8 cellular contexts compared by ENCODE assay signal in genomic region chr17:42535400-42536047, GRCh38. TPM values are rescaled to one million over a fixed set of nuclear protein-coding genes. Genes with fewer than 3 reads are reported as not detected.
DNase-seq lines count a peak whose midpoint lies in the region; ATAC-seq, FAIRE-seq and TF ChIP-seq lines count a peak whose summit lies in the region.

No MANE protein-coding gene starts in this region.

- TF ChIP-seq CTCF in keratinocyte (optimal IDR thresholded peaks at IDR 0.05 in 1 of 3, IDR thresholded peaks at IDR 0.05 in 1 of 3, conservative IDR thresholded peaks at IDR 0.05 in 1 of 3; ENCODE audit: extremely low read depth in 1 of 3, insufficient read depth in 2 of 3, low read length in 3 of 3) = no peak
- TF ChIP-seq CTCF in suprapubic skin (IDR thresholded peaks at IDR 0.05) = no peak

- H3K36me3 ChIP-seq in CD4-positive, alpha-beta memory T cell (ENCODE audit: insufficient read depth, low read length) = no peaks in the 10 kb centered on the region
- H3K36me3 ChIP-seq in keratinocyte (ENCODE audit: control insufficient read depth in 2 of 2, extremely low read depth in 1 of 2, insufficient read depth in 2 of 2, low read length in 2 of 2) = no peaks in the 10 kb centered on the region
- H3K36me3 ChIP-seq in suprapubic skin = peaks cover 19% of the 10 kb centered on the region

- H3K27me3 ChIP-seq in CD4-positive, alpha-beta memory T cell (ENCODE audit: insufficient read depth, low read length) = no peaks in the 10 kb centered on the region
- H3K27me3 ChIP-seq in keratinocyte (ENCODE audit: control insufficient read depth, extremely low read depth, insufficient read depth, low read length) = no peaks in the 10 kb centered on the region
- H3K27me3 ChIP-seq in suprapubic skin = no peaks in the 10 kb centered on the region

- CTCF ChIA-PET in CD4-positive, alpha-beta memory T cell (lab: Charles Lee; ENCODE audit: partially characterized antibody) = interaction anchor here (1.2 to 1.7 kb wide), 3 partner anchors 13 to 32 kb away, joined by 3 to 4 read pairs (median 4); no protein-coding TSS in a partner anchor

- peak overlapping the region; percentile 82 for H3K9ac ChIP-seq in keratinocyte (ENCODE audit: control insufficient read depth, extremely low read depth, insufficient read depth, low read length)

- H3K4me3 Mint-ChIP-seq in CD4-positive, alpha-beta memory T cell = peak overlapping the region; percentile 80 to 93 (median 84)
- peak overlapping the region; percentile 84 for H3K4me3 Mint-ChIP-seq in activated naive CD8-positive, alpha-beta T cell treated with anti-CD3 and anti-CD28 coated beads for 36 hours

- H3K4me2 ChIP-seq in keratinocyte (ENCODE audit: control insufficient read depth, extremely low read depth, insufficient read depth, low read depth, low read length) = peak overlapping the region; percentile 99

- H3K9me3 ChIP-seq in CD4-positive, alpha-beta memory T cell (ENCODE audit: control insufficient read depth in 1 of 2, low read length in 2 of 2) = no peaks in the 10 kb centered on the region
- H3K9me3 ChIP-seq in keratinocyte (ENCODE audit: control insufficient read depth, low read depth, low read length) (no peaks in the 10 kb centered on the region), suprapubic skin (no peaks in the 10 kb centered on the region)

- H3K27ac Mint-ChIP-seq in CD4-positive, alpha-beta memory T cell = peak overlapping the region in 6 of 7 donors; percentile 18 to 84 (median 77)
- H3K27ac Mint-ChIP-seq in activated naive CD8-positive, alpha-beta T cell treated with anti-CD3 and anti-CD28 coated beads for 36 hours = peak overlapping the region; percentile 87

- peaks cover 5% of the 10 kb centered on the region for H3K79me2 ChIP-seq in keratinocyte (ENCODE audit: control insufficient read depth, insufficient read depth, low read length)

- peaks cover 21 to 55% (median 36%) of the 10 kb centered on the region in 4 donors for H3K4me1 Mint-ChIP-seq in CD4-positive, alpha-beta memory T cell
- peaks cover 34% of the 10 kb centered on the region for H3K4me1 Mint-ChIP-seq in activated naive CD8-positive, alpha-beta T cell treated with anti-CD3 and anti-CD28 coated beads for 36 hours

- WGBS in suprapubic skin = 33% methylated on average over 21 of the region's 21 CpGs

- no peak for DNase-seq in CD4-positive, alpha-beta memory T cell
- no peak for DNase-seq in activated naive CD8-positive, alpha-beta T cell treated with anti-CD3 and anti-CD28 coated beads for 36 hours
- DNase-seq in keratinocyte (ENCODE audit: low read depth, low spot score) (no peak), suprapubic skin (ENCODE audit: low spot score in 2 of 2) (no peak), A172 (ENCODE audit: low spot score) (no peak), HuH-7 (ENCODE audit: low spot score) (no peak)
- DNase-seq in activated CD4-positive, alpha-beta T cell treated with anti-CD3 and anti-CD28 coated beads, Interleukin-2, amount 50 U/mL, for 48 hours = no peak

- POLR2A ChIA-PET in CD4-positive, alpha-beta memory T cell (lab: Charles Lee; ENCODE audit: partially characterized antibody) = interaction anchor here (0.7 to 2.9 kb wide), 12 partner anchors 10 to 287 kb away, joined by 3 to 28 read pairs (median 8); partner anchors contain the start of genes MLX, PSMC3IP, RETREG3 and STAT3

- no peaks in the 10 kb centered on the region for H3K27me3 Mint-ChIP-seq in CD4-positive, alpha-beta memory T cell
- no peaks in the 10 kb centered on the region for H3K27me3 Mint-ChIP-seq in activated naive CD8-positive, alpha-beta T cell treated with anti-CD3 and anti-CD28 coated beads for 36 hours

- no peaks in the 10 kb centered on the region for H3K9me3 Mint-ChIP-seq in CD4-positive, alpha-beta memory T cell
- H3K9me3 Mint-ChIP-seq in activated naive CD8-positive, alpha-beta T cell treated with anti-CD3 and anti-CD28 coated beads for 36 hours = no peaks in the 10 kb centered on the region

- H3K4me3 ChIP-seq in CD4-positive, alpha-beta memory T cell (ENCODE audit: low read length in 2 of 2) = peak overlapping the region; percentile 8 to 40
- H3K4me3 ChIP-seq in keratinocyte (ENCODE audit: control insufficient read depth in 2 of 3, extremely low read depth in 1 of 3, insufficient read depth in 2 of 3, low read depth in 1 of 3, low read length in 3 of 3) (peak overlapping the region; percentile 57 to 91 (median 59)), suprapubic skin (peak overlapping the region; percentile 84)

- no peak for TF ChIP-seq POLR2A in suprapubic skin (IDR thresholded peaks at IDR 0.05)

- peak; percentile 33 for TF ChIP-seq EP300 in suprapubic skin (IDR thresholded peaks at IDR 0.05)

- no peaks in the 10 kb centered on the region for H4K20me1 ChIP-seq in keratinocyte (ENCODE audit: control insufficient read depth, extremely low read depth, insufficient read depth, low read length)

- H3K27ac ChIP-seq in CD4-positive, alpha-beta memory T cell (ENCODE audit: low read depth, low read length) = peak overlapping the region; percentile 46
- H3K27ac ChIP-seq in keratinocyte (ENCODE audit: control insufficient read depth, insufficient read depth, low read length) (peak overlapping the region; percentile 27), suprapubic skin (peak overlapping the region; percentile 95)

- peaks cover 33% of the 10 kb centered on the region for H3K4me1 ChIP-seq in CD4-positive, alpha-beta memory T cell (ENCODE audit: insufficient read depth, low read length)
- H3K4me1 ChIP-seq in keratinocyte (ENCODE audit: control insufficient read depth, extremely low read depth, insufficient read depth, low read length) (peaks cover 25% of the 10 kb centered on the region), suprapubic skin (peaks cover 39% of the 10 kb centered on the region)

- dilution Hi-C loops in keratinocyte (cut with MboI; ENCODE audit: extremely low pct_ligation_motif_present, low sequenced_read_pairs) = no loop called here

- FAIRE-seq in keratinocyte (lab: Jason Lieb, UNC) = no peak

- H3K9me1 ChIP-seq in keratinocyte (ENCODE audit: control insufficient read depth, extremely low read depth, insufficient read depth, low read length) = no peaks in the 10 kb centered on the region

- peak; percentile 3 for ATAC-seq in HG02571 (IDR thresholded peaks at IDR 0.05; ENCODE audit: unreplicated experiment)

- peak overlapping the region; percentile 82 for H2AFZ ChIP-seq in keratinocyte (ENCODE audit: control insufficient read depth, low read length)

- intact Hi-C loops in CD4-positive, alpha-beta memory T cell (cut with micrococcal nuclease) = loop anchor here (2.0 kb wide), 1 partner anchor 19 kb away; no protein-coding TSS in a partner anchor

- H3K36me3 Mint-ChIP-seq in CD4-positive, alpha-beta memory T cell = no peaks in the 10 kb centered on the region
- H3K36me3 Mint-ChIP-seq in activated naive CD8-positive, alpha-beta T cell treated with anti-CD3 and anti-CD28 coated beads for 36 hours = peaks cover 19% of the 10 kb centered on the region

RNA-seq across cellular contexts. Expression of gene NAGLU, which starts 0.5 kb away (rescaled TPM):
- 10 to 100 TPM; 20.6 to 22.8 TPM for total RNA-seq in CD4-positive, alpha-beta memory T cell
- 10 to 100 TPM in 1 of 2 donors, 1 to 10 TPM in 1; 8.5 to 15.5 TPM for polyA plus RNA-seq in CD4-positive, alpha-beta memory T cell
- 10 to 100 TPM; 10.6 to 13.6 TPM for total RNA-seq in activated naive CD8-positive, alpha-beta T cell treated with anti-CD3 and anti-CD28 coated beads for 36 hours
- 6.9 to 13.1 TPM (median 10.8 TPM) in 3 replicates for polyA plus RNA-seq in keratinocyte
- polyA plus RNA-seq in keratinocyte (2011; ENCODE audit: low read depth) = 5.3 TPM
- 3.9 and 8.4 TPM in 2 replicates for polyA plus RNA-seq in keratinocyte (2011; cell fraction: cytosol; rRNA removed)
- 18.6 and 22.6 TPM in 2 replicates for polyA plus RNA-seq in keratinocyte (2011; cell fraction: nucleus; rRNA removed)
- polyA plus RNA-seq in keratinocyte (2012; ENCODE audit: low replicate concordance) = 9.3 and 11.9 TPM in 2 replicates
- 5.9 to 19.1 TPM (median 8.8 TPM) in 3 replicates for polyA minus RNA-seq in keratinocyte
- 15.2 TPM for polyA minus RNA-seq in keratinocyte (2011; cell fraction: cytosol; rRNA and poly(A)+ RNA removed)
- polyA minus RNA-seq in keratinocyte (2011; cell fraction: nucleus; rRNA and poly(A)+ RNA removed) = 13.3 and 15.4 TPM in 2 replicates
- total RNA-seq in suprapubic skin = 10 to 100 TPM; 19.8 to 40.1 (median 30.4) TPM
- 79.2 and 80.1 TPM in 2 replicates for total RNA-seq in A172 (2014; rRNA removed; shearing (Covaris generic))

RNA-seq across cellular contexts. Expression of gene HSD17B1, which starts 17.2 kb away (rescaled TPM):
- 1 to 10 TPM; 1.2 TPM for total RNA-seq in CD4-positive, alpha-beta memory T cell
- under 1 TPM; 0.07 to 0.88 TPM for polyA plus RNA-seq in CD4-positive, alpha-beta memory T cell
- under 1 TPM; 0.25 to 0.26 TPM for total RNA-seq in activated naive CD8-positive, alpha-beta T cell treated with anti-CD3 and anti-CD28 coated beads for 36 hours
- polyA plus RNA-seq in keratinocyte = 3.6 to 14.7 TPM (median 5.3 TPM) in 3 replicates
- polyA plus RNA-seq in keratinocyte (2011; ENCODE audit: low read depth) = 1.2 TPM
- 2.9 and 8.8 TPM in 2 replicates for polyA plus RNA-seq in keratinocyte (2011; cell fraction: cytosol; rRNA removed)
- 2.6 and 4.3 TPM in 2 replicates for polyA plus RNA-seq in keratinocyte (2011; cell fraction: nucleus; rRNA removed)
- 6.6 and 8.9 TPM in 2 replicates for polyA plus RNA-seq in keratinocyte (2012; ENCODE audit: low replicate concordance)
- polyA minus RNA-seq in keratinocyte = 1.6 to 4.4 TPM (median 4.4 TPM) in 3 replicates
- polyA minus RNA-seq in keratinocyte (2011; cell fraction: cytosol; rRNA and poly(A)+ RNA removed) = 21.1 TPM
- 2.3 and 3.5 TPM in 2 replicates for polyA minus RNA-seq in keratinocyte (2011; cell fraction: nucleus; rRNA and poly(A)+ RNA removed)
- total RNA-seq in suprapubic skin = 1 to 10 TPM; 1.2 to 8.8 (median 3.2) TPM
- 1.3 and 1.6 TPM in 2 replicates for total RNA-seq in A172 (2014; rRNA removed; shearing (Covaris generic))

RNA-seq across cellular contexts. Expression of gene COASY, which starts 26.4 kb away (rescaled TPM):
- total RNA-seq in CD4-positive, alpha-beta memory T cell = 10 to 100 TPM; 65.2 to 71.1 TPM
- polyA plus RNA-seq in CD4-positive, alpha-beta memory T cell = 10 to 100 TPM; 44.6 to 66.0 TPM
- total RNA-seq in activated naive CD8-positive, alpha-beta T cell treated with anti-CD3 and anti-CD28 coated beads for 36 hours = 100 to 1,000 TPM; 111 TPM
- 25.9 to 49.8 TPM (median 26.2 TPM) in 3 replicates for polyA plus RNA-seq in keratinocyte
- 23.3 TPM for polyA plus RNA-seq in keratinocyte (2011; ENCODE audit: low read depth)
- 25.9 and 41.0 TPM in 2 replicates for polyA plus RNA-seq in keratinocyte (2011; cell fraction: cytosol; rRNA removed)
- 58.5 and 74.0 TPM in 2 replicates for polyA plus RNA-seq in keratinocyte (2011; cell fraction: nucleus; rRNA removed)
- polyA plus RNA-seq in keratinocyte (2012; ENCODE audit: low replicate concordance) = 73.0 and 73.2 TPM in 2 replicates
- polyA minus RNA-seq in keratinocyte = 15.1 to 128 TPM (median 29.9 TPM) in 3 replicates
- polyA minus RNA-seq in keratinocyte (2011; cell fraction: cytosol; rRNA and poly(A)+ RNA removed) = 46.0 TPM
- 17.7 and 25.6 TPM in 2 replicates for polyA minus RNA-seq in keratinocyte (2011; cell fraction: nucleus; rRNA and poly(A)+ RNA removed)
- total RNA-seq in suprapubic skin = 10 to 100 TPM; 41.1 to 54.0 (median 46.0) TPM
- 53.9 and 63.6 TPM in 2 replicates for total RNA-seq in A172 (2014; rRNA removed; shearing (Covaris generic))

RNA-seq across cellular contexts. Expression of gene MLX, which starts 31.4 kb away (rescaled TPM):
- 10 to 100 TPM; 73.3 to 73.7 TPM for total RNA-seq in CD4-positive, alpha-beta memory T cell
- polyA plus RNA-seq in CD4-positive, alpha-beta memory T cell = 10 to 100 TPM; 38.1 to 53.6 TPM
- 10 to 100 TPM; 57.3 to 57.5 TPM for total RNA-seq in activated naive CD8-positive, alpha-beta T cell treated with anti-CD3 and anti-CD28 coated beads for 36 hours
- 39.2 to 45.1 TPM (median 39.5 TPM) in 3 replicates for polyA plus RNA-seq in keratinocyte
- polyA plus RNA-seq in keratinocyte (2011; ENCODE audit: low read depth) = 28.8 TPM
- 28.3 and 30.3 TPM in 2 replicates for polyA plus RNA-seq in keratinocyte (2011; cell fraction: cytosol; rRNA removed)
- 41.1 and 44.6 TPM in 2 replicates for polyA plus RNA-seq in keratinocyte (2011; cell fraction: nucleus; rRNA removed)
- 36.7 and 38.2 TPM in 2 replicates for polyA plus RNA-seq in keratinocyte (2012; ENCODE audit: low replicate concordance)
- polyA minus RNA-seq in keratinocyte = 34.2 to 40.4 TPM (median 35.1 TPM) in 3 replicates
- 11.9 TPM for polyA minus RNA-seq in keratinocyte (2011; cell fraction: cytosol; rRNA and poly(A)+ RNA removed)
- polyA minus RNA-seq in keratinocyte (2011; cell fraction: nucleus; rRNA and poly(A)+ RNA removed) = 8.1 and 11.6 TPM in 2 replicates
- total RNA-seq in suprapubic skin = 10 to 100 TPM; 34.7 to 62.5 (median 44.3) TPM
- 47.1 and 52.9 TPM in 2 replicates for total RNA-seq in A172 (2014; rRNA removed; shearing (Covaris generic))

RNA-seq across cellular contexts. Expression of gene PSMC3IP, which starts 42.0 kb away (rescaled TPM):
- 1 to 10 TPM; 3.4 to 4.5 TPM for total RNA-seq in CD4-positive, alpha-beta memory T cell
- polyA plus RNA-seq in CD4-positive, alpha-beta memory T cell = 1 to 10 TPM in 1 of 2 donors, under 1 TPM in 1; 0.93 to 1.9 TPM
- total RNA-seq in activated naive CD8-positive, alpha-beta T cell treated with anti-CD3 and anti-CD28 coated beads for 36 hours = 10 to 100 TPM; 32.5 to 36.2 TPM
- polyA plus RNA-seq in keratinocyte = 2.4 to 7.8 TPM (median 7.7 TPM) in 3 replicates
- 4.7 TPM for polyA plus RNA-seq in keratinocyte (2011; ENCODE audit: low read depth)
- polyA plus RNA-seq in keratinocyte (2011; cell fraction: cytosol; rRNA removed) = 1.8 and 2.1 TPM in 2 replicates
- polyA plus RNA-seq in keratinocyte (2011; cell fraction: nucleus; rRNA removed) = 6.1 and 7.5 TPM in 2 replicates
- 2.0 and 6.5 TPM in 2 replicates for polyA plus RNA-seq in keratinocyte (2012; ENCODE audit: low replicate concordance)
- polyA minus RNA-seq in keratinocyte = 0.33 to 3.3 TPM (median 1.7 TPM) in 3 replicates
- not detected for polyA minus RNA-seq in keratinocyte (2011; cell fraction: cytosol; rRNA and poly(A)+ RNA removed)
- polyA minus RNA-seq in keratinocyte (2011; cell fraction: nucleus; rRNA and poly(A)+ RNA removed) = 0.95 and 2.3 TPM in 2 replicates
- 1 to 10 TPM; 2.3 to 4.0 (median 3.6) TPM for total RNA-seq in suprapubic skin
- total RNA-seq in A172 (2014; rRNA removed; shearing (Covaris generic)) = 21.4 and 29.9 TPM in 2 replicates

Comparison
In these comparisons a context has a peak if more than half of its experiments do, and no peak if none do; other contexts are left out.
1. H3K27ac ChIP-seq: peak in every context shown above with its lines; median percentile 95 in suprapubic skin; 46 in CD4-positive, alpha-beta memory T cell; 27 in keratinocyte.
2. H3K4me3 ChIP-seq: peak in every context shown above with its lines; median percentile 84 in suprapubic skin; 59 in keratinocyte; 24 in CD4-positive, alpha-beta memory T cell.